Comparison of ENCODE assay signal across 16 cellular contexts in the genomic region with DNA sequence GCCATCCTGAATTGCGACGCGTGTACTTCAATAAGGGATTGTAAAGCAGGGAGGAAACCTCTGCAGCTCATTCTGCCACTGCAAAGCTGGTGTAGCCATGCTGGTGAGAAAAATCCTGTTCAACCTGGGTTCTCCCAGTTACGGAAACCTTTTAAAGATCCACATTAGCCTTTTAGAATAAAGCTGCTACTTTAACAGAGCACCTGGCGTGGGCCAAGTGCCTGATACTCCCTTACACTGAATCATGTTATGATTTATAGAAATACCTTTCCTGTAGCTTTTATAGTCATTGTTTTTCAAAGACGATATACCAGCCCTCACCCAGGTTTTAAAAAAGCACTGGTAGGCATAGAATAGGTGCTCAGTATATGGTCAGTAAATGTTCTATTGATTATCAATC.
"Had no signal": no experiment of that assay in that cellular context is flagged by ENCODE, and none has a peak within 500 bp of the region (broad histone marks: within the 10 kb centered on the region; RNA-seq: fewer than 3 reads in every experiment).

No MANE protein-coding gene starts in this region.

- H3K27ac Mint-ChIP-seq: endodermal cell, naive B cell had no signal

- H3K9me3 Mint-ChIP-seq: endodermal cell, naive B cell had no signal

- H3K27ac ChIP-seq: epithelial cell of prostate, ovary, psoas muscle, SJCRH30, stomach, vagina had no signal

- H3K27me3 Mint-ChIP-seq: naive B cell had no signal

- H3K4me1 Mint-ChIP-seq: endodermal cell, naive B cell had no signal

- H3K4me3 Mint-ChIP-seq: endodermal cell, naive B cell had no signal

- ATAC-seq: mucosa of descending colon, psoas muscle, right cardiac atrium had no signal

- H3K4me3 ChIP-seq: mucosa of descending colon, ovary, psoas muscle, SJCRH30, stomach, vagina had no signal

- H3K27me3 ChIP-seq: ovary, SJCRH30, stomach, vagina had no signal

- H3K36me3 ChIP-seq: ovary had no signal

- H3K9me3 ChIP-seq: mucosa of descending colon, ovary, psoas muscle, SJCRH30, stomach, vagina had no signal

- H3K4me1 ChIP-seq: psoas muscle, stomach, vagina had no signal

- DNase-seq: activated CD4-positive, alpha-beta T cell treated with anti-CD3 and anti-CD28 coated beads for 4 hours; activated gamma-delta T cell treated with Interleukin-2 at 50 U/mL for 16 hours; amniotic stem cell; endodermal cell; foreskin fibroblast; mesenchymal stem cell; mucosa of descending colon; naive B cell; ovary; psoas muscle; right cardiac atrium; SJCRH30; stomach; trophoblast cell had no signal
